9 cellular contexts compared by ENCODE assay signal in the genomic region with DNA sequence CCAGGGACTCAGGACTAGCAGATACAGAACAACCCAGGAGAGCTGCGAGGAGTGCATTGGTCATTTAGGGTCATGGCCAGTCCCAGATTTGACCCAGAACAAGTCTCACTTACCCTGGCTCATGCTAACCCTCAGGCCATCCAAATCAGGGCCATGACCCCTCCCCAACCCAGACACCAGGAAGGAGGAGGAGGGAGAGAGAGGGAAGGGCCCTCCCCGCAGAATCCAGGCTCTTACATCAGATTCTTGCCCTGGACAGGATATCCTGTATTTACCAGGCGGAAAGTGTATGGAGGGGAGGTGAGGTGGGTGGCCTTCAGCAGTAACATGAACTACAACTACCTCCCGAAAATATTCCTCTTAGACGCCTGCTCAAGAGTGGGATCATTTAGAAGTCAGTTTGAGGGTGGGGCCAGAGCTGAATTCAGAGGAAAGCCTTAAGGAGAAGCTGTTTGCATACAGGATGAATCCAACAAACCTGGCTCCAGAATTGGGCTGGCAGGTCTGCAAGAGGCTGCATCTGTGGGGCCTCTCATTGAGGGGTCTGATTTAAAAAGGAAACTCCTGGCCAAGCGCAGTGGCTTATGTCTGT. TPM values are rescaled to one million over a fixed set of nuclear protein-coding genes. Genes with fewer than 3 reads are reported as not detected.
DNase-seq lines count a peak whose midpoint lies in the region; ATAC-seq and TF ChIP-seq lines count a peak whose summit lies in the region.
"Had no signal": no experiment of that assay in that cellular context is flagged by ENCODE, and none has a peak within 500 bp of the region (broad histone marks: within the 10 kb centered on the region; RNA-seq: fewer than 3 reads in every experiment).

No MANE protein-coding gene starts in this region.

- no peak for ATAC-seq in CD8-positive, alpha-beta T cell
- no peak for ATAC-seq in HG03108 (IDR thresholded peaks at IDR 0.05; ENCODE audit: unreplicated experiment)

- no peak for TF ChIP-seq CTCF in CD8-positive, alpha-beta T cell (IDR thresholded peaks at IDR 0.05)
- TF ChIP-seq CTCF in NB4 (IDR thresholded peaks at IDR 0.05; ENCODE audit: low read depth, low read length): no peak
- no peak for TF ChIP-seq CTCF in endodermal cell (conservative IDR thresholded peaks at IDR 0.05)
- TF ChIP-seq CTCF in osteocyte (IDR thresholded peaks at IDR 0.05): no peak

- intact Hi-C loops in CD8-positive, alpha-beta T cell (cut with DNase I, micrococcal nuclease): loop anchor here (5.0 to 10.0 kb wide), 6 partner anchors 105 to 825 kb away; a partner anchor contains a TSS
- intact Hi-C loops in posterior vena cava (cut with DNase I): loop anchor here (5.0 to 10.0 kb wide), 3 partner anchors 107 to 295 kb away; a partner anchor contains a TSS

- H3K4me3 ChIP-seq in CD8-positive, alpha-beta T cell (ENCODE audit: low read depth, low read length): no peak overlapping the region
- H3K4me3 ChIP-seq in NB4 (ENCODE audit: low read depth, low read length) (peak overlapping the region; percentile 42), endodermal cell (ENCODE audit: low read length) (peak overlapping the region; percentile 93)

- peaks cover 12% of the 10 kb centered on the region for H3K36me3 Mint-ChIP-seq in CD8-positive, alpha-beta T cell
- H3K36me3 Mint-ChIP-seq in endodermal cell (ENCODE audit: low read depth) (peaks cover 40% of the 10 kb centered on the region), osteocyte (ENCODE audit: unreplicated experiment) (peaks cover 19% of the 10 kb centered on the region)

- peak overlapping the region; percentile 58 for H3K4me3 Mint-ChIP-seq in CD8-positive, alpha-beta T cell
- H3K4me3 Mint-ChIP-seq in endodermal cell (peak overlapping the region; percentile 98), osteocyte (ENCODE audit: unreplicated experiment) (peak overlapping the region; percentile 94)

- TF ChIP-seq POLR2A in NB4 (IDR thresholded peaks at IDR 0.05; ENCODE audit: extremely low read depth, insufficient read length): no peak

- CTCF ChIA-PET in CD8-positive, alpha-beta T cell (lab: Charles Lee): interaction anchor here (1.2 kb wide), 1 partner anchor 13 kb away, joined by 3 read pairs; a partner anchor contains a TSS

- no peaks in the 10 kb centered on the region for H3K9me3 ChIP-seq in CD8-positive, alpha-beta T cell (ENCODE audit: low read length)
- no peaks in the 10 kb centered on the region for H3K9me3 ChIP-seq in endodermal cell (ENCODE audit: control insufficient read depth, low read length)

- no peak overlapping the region for H3K9ac ChIP-seq in endodermal cell (ENCODE audit: extremely low read depth, low read length, poor library complexity, severe bottlenecking)

- no peaks in the 10 kb centered on the region for H3K27me3 Mint-ChIP-seq in CD8-positive, alpha-beta T cell (ENCODE audit: low read depth)
- no peaks in the 10 kb centered on the region for H3K27me3 Mint-ChIP-seq in endodermal cell (ENCODE audit: insufficient read depth)
- H3K27me3 Mint-ChIP-seq in osteocyte (ENCODE audit: unreplicated experiment): no peaks in the 10 kb centered on the region

- DNase-seq in CD8-positive, alpha-beta T cell: no peak
- DNase-seq in NB4 (ENCODE audit: low read depth): peak; percentile 65
- peak; percentile 59 for DNase-seq in endodermal cell
- no peak for DNase-seq in osteocyte (ENCODE audit: extremely low spot score, unreplicated experiment)
- DNase-seq in posterior vena cava (ENCODE audit: low spot score): no peak
- DNase-seq in iPS-NIHi11 (ENCODE audit: low spot score): no peak
- DNase-seq in NCI-H1092 (lab: John Stamatoyannopoulos, UW): no peak
- DNase-seq: activated CD4-positive, alpha-beta T cell treated with anti-CD3 and anti-CD28 coated beads for 48 hours had no signal

- no peak overlapping the region for H3K27ac ChIP-seq in CD8-positive, alpha-beta T cell (ENCODE audit: low read depth, low read length)
- H3K27ac ChIP-seq in endodermal cell (ENCODE audit: low read depth, low read length): peak overlapping the region; percentile 24

- H3K36me3 ChIP-seq in CD8-positive, alpha-beta T cell (ENCODE audit: insufficient read depth, low read length): no peaks in the 10 kb centered on the region
- peaks cover 45% of the 10 kb centered on the region for H3K36me3 ChIP-seq in endodermal cell (ENCODE audit: control insufficient read depth, insufficient read depth, low read length)

- POLR2A ChIA-PET in CD8-positive, alpha-beta T cell (lab: Charles Lee): interaction anchor here (1.5 kb wide), 1 partner anchor 13 kb away, joined by 3 read pairs; a partner anchor contains a TSS

- no peaks in the 10 kb centered on the region for H3K9me3 Mint-ChIP-seq in CD8-positive, alpha-beta T cell
- H3K9me3 Mint-ChIP-seq in endodermal cell: no peaks in the 10 kb centered on the region
- H3K9me3 Mint-ChIP-seq in osteocyte (ENCODE audit: unreplicated experiment): no peaks in the 10 kb centered on the region

- peaks cover 41% of the 10 kb centered on the region for H3K4me1 Mint-ChIP-seq in CD8-positive, alpha-beta T cell (ENCODE audit: low read depth)
- peaks cover 19% of the 10 kb centered on the region for H3K4me1 Mint-ChIP-seq in endodermal cell
- H3K4me1 Mint-ChIP-seq in osteocyte (ENCODE audit: unreplicated experiment): peaks cover 35% of the 10 kb centered on the region

- 90 to 94% methylated on average over 2 to 5 of the region's 6 CpGs for WGBS in endodermal cell (ENCODE audit: insufficient coverage in 1 of 2, insufficient read length in 1 of 2), 2 experiments

- H3K4me1 ChIP-seq in CD8-positive, alpha-beta T cell (ENCODE audit: insufficient read depth, low read length): peaks cover 25% of the 10 kb centered on the region
- H3K4me1 ChIP-seq in endodermal cell (ENCODE audit: control insufficient read depth, insufficient read depth, low read length): peaks cover 12% of the 10 kb centered on the region

- no peaks in the 10 kb centered on the region for H3K27me3 ChIP-seq in CD8-positive, alpha-beta T cell (ENCODE audit: insufficient read depth, low read length)
- no peaks in the 10 kb centered on the region for H3K27me3 ChIP-seq in endodermal cell (ENCODE audit: control insufficient read depth, insufficient read depth, low read length, poor library complexity, severe bottlenecking)

- peak overlapping the region; percentile 27 for H3K27ac Mint-ChIP-seq in CD8-positive, alpha-beta T cell
- H3K27ac Mint-ChIP-seq in endodermal cell (peak overlapping the region; percentile 71), osteocyte (ENCODE audit: unreplicated experiment) (peak overlapping the region; percentile 83)

RNA-seq across cellular contexts. Expression of a gene that starts 2.1 kb away (rescaled TPM):
- 10 to 100 TPM; 12.6 to 15.1 TPM for total RNA-seq in CD8-positive, alpha-beta T cell
- total RNA-seq in endodermal cell (100 to 1,000 TPM; 306 to 402 TPM), osteocyte (439 and 505 TPM in 2 replicates), posterior vena cava (100 to 1,000 TPM; 247 to 267 TPM)
- 281 TPM for polyA plus RNA-seq in endodermal cell (2013, experiment 1 of 2)
- 251 TPM for polyA plus RNA-seq in endodermal cell (2013, experiment 2 of 2)

RNA-seq across cellular contexts. Expression of a gene that starts 4.9 kb away (rescaled TPM):
- total RNA-seq in CD8-positive, alpha-beta T cell: under 1 TPM in 1 of 2 experiments, not detected in 1; 0.30 TPM
- 10 to 100 TPM; 36.1 to 55.5 TPM for total RNA-seq in endodermal cell
- 85.1 TPM for polyA plus RNA-seq in endodermal cell (2013, experiment 1 of 2)
- 79.7 TPM for polyA plus RNA-seq in endodermal cell (2013, experiment 2 of 2)
- 0.91 and 1.5 TPM in 2 replicates for total RNA-seq in osteocyte
- 1 to 10 TPM; 1.9 to 2.2 TPM for total RNA-seq in posterior vena cava

RNA-seq across cellular contexts. Expression of a gene that starts 13.5 kb away (rescaled TPM):
- total RNA-seq in CD8-positive, alpha-beta T cell: 10 to 100 TPM; 24.3 to 25.6 TPM
- total RNA-seq in endodermal cell (1 to 10 TPM; 3.0 to 5.1 TPM), osteocyte (34.4 and 41.6 TPM in 2 replicates), posterior vena cava (10 to 100 TPM; 23.9 to 24.1 TPM)
- polyA plus RNA-seq in endodermal cell (2013, experiment 1 of 2): 1.8 TPM
- 1.2 TPM for polyA plus RNA-seq in endodermal cell (2013, experiment 2 of 2)

RNA-seq across cellular contexts. Expression of a gene that starts 21.9 kb away (rescaled TPM):
- 1,000 to 10,000 TPM; 1,796 to 1,873 TPM for total RNA-seq in CD8-positive, alpha-beta T cell
- 1,000 to 10,000 TPM; 1,077 to 1,196 TPM for total RNA-seq in endodermal cell
- polyA plus RNA-seq in endodermal cell (2013, experiment 1 of 2): 1,840 TPM
- polyA plus RNA-seq in endodermal cell (2013, experiment 2 of 2): 1,865 TPM
- total RNA-seq in osteocyte: 956 and 1,010 TPM in 2 replicates
- 1,000 to 10,000 TPM; 1,110 to 1,208 TPM for total RNA-seq in posterior vena cava

RNA-seq across cellular contexts. Expression of a gene that starts 39.8 kb away (rescaled TPM):
- total RNA-seq in CD8-positive, alpha-beta T cell: 10 to 100 TPM; 19.2 to 19.4 TPM
- 10 to 100 TPM; 17.7 to 18.5 TPM for total RNA-seq in endodermal cell
- 13.4 TPM for polyA plus RNA-seq in endodermal cell (2013, experiment 1 of 2)
- 11.3 TPM for polyA plus RNA-seq in endodermal cell (2013, experiment 2 of 2)
- total RNA-seq in osteocyte: 11.7 and 12.5 TPM in 2 replicates
- 10 to 100 TPM; 10.6 to 14.1 TPM for total RNA-seq in posterior vena cava

Comparison
In these comparisons a context has a peak if more than half of its experiments do, and no peak if none do; other contexts are left out.
1. DNase-seq: peak in NB4 (single experiment) and endodermal cell (single experiment); none in CD8-positive, alpha-beta T cell (0 of 7), osteocyte (single experiment), posterior vena cava (single experiment), iPS-NIHi11 (single experiment) and NCI-H1092 (single experiment).
2. H3K27ac Mint-ChIP-seq: peak in every context shown above with its lines; median percentile 83 in osteocyte; 71 in endodermal cell; 27 in CD8-positive, alpha-beta T cell.
3. RNA of a gene that starts 2.1 kb away (total RNA-seq): 439 to 505 TPM in osteocyte, 306 to 402 TPM in endodermal cell and 247 to 267 TPM in posterior vena cava; 12.6 to 15.1 TPM in CD8-positive, alpha-beta T cell; every median in the first group is over 10 times any median in the second.
4. RNA of a gene that starts 4.9 kb away (total RNA-seq): 36.1 to 55.5 TPM in endodermal cell; 1.9 to 2.2 TPM in posterior vena cava, 0.91 to 1.5 TPM in osteocyte and 0.30 TPM in CD8-positive, alpha-beta T cell; every median in the first group is over 10 times any median in the second.
5. Peak in every context shown above with its lines, with median percentiles within 50 percentile points of each other: H3K4me3 Mint-ChIP-seq.